In genomic region chr13:20652946-20653345, GRCh38 we compare ENCODE assay signal across 31 cellular contexts. TPM values are rescaled to one million over a fixed set of nuclear protein-coding genes. Genes with fewer than 3 reads are reported as not detected.
"Had no signal": no experiment of that assay in that cellular context is flagged by ENCODE, and none has a peak within 500 bp of the region (broad histone marks: within the 10 kb centered on the region; RNA-seq: fewer than 3 reads in every experiment).

No MANE protein-coding gene starts in this region.

- H3K27ac Mint-ChIP-seq: activated CD4-positive, alpha-beta memory T cell treated with anti-CD3 and anti-CD28 coated beads, Interleukin-2, amount 10 ng/mL, durations not matched to agents 7 days and 5 days; activated CD8-positive, alpha-beta memory T cell treated with anti-CD3 and anti-CD28 coated beads, Interleukin-2, amount 10 ng/mL, durations not matched to agents 7 days and 5 days; activated naive CD4-positive, alpha-beta T cell treated with anti-CD3 and anti-CD28 coated beads, Interleukin-2, amount 10 ng/mL, durations not matched to agents 7 days and 5 days; activated naive CD8-positive, alpha-beta T cell; activated naive CD8-positive, alpha-beta T cell treated with anti-CD3 and anti-CD28 coated beads, Interleukin-2, amount 50 U/mL, for 24 hours had no signal

- H3K36me3 Mint-ChIP-seq: activated CD8-positive, alpha-beta memory T cell treated with anti-CD3 and anti-CD28 coated beads, Interleukin-2, amount 10 ng/mL, durations not matched to agents 7 days and 5 days; activated naive CD4-positive, alpha-beta T cell treated with anti-CD3 and anti-CD28 coated beads, Interleukin-2, amount 10 ng/mL, durations not matched to agents 7 days and 5 days had no signal

- H3K9me3 Mint-ChIP-seq: activated CD4-positive, alpha-beta memory T cell treated with anti-CD3 and anti-CD28 coated beads, Interleukin-2, amount 10 ng/mL, durations not matched to agents 7 days and 5 days; activated naive CD4-positive, alpha-beta T cell treated with anti-CD3 and anti-CD28 coated beads, Interleukin-2, amount 10 ng/mL, durations not matched to agents 7 days and 5 days; activated naive CD8-positive, alpha-beta T cell treated with anti-CD3 and anti-CD28 coated beads, Interleukin-2, amount 50 U/mL, for 24 hours; central memory CD8-positive, alpha-beta T cell had no signal

- H3K27me3 ChIP-seq: brain microvascular endothelial cell, Peyer's patch had no signal

- H3K27me3 Mint-ChIP-seq: activated CD4-positive, alpha-beta memory T cell treated with anti-CD3 and anti-CD28 coated beads, Interleukin-2, amount 10 ng/mL, durations not matched to agents 7 days and 5 days; activated CD8-positive, alpha-beta memory T cell treated with anti-CD3 and anti-CD28 coated beads, Interleukin-2, amount 10 ng/mL, durations not matched to agents 7 days and 5 days; activated naive CD4-positive, alpha-beta T cell treated with anti-CD3 and anti-CD28 coated beads, Interleukin-2, amount 10 ng/mL, durations not matched to agents 7 days and 5 days; activated naive CD8-positive, alpha-beta T cell; activated naive CD8-positive, alpha-beta T cell treated with anti-CD3 and anti-CD28 coated beads, Interleukin-2, amount 50 U/mL, for 24 hours; central memory CD8-positive, alpha-beta T cell had no signal

- H3K36me3 ChIP-seq: brain microvascular endothelial cell, WERI-Rb-1 had no signal

- DNase-seq: activated CD4-positive, alpha-beta memory T cell treated with anti-CD3 and anti-CD28 coated beads, Interleukin-2, amount 10 ng/mL, durations not matched to agents 7 days and 5 days; activated CD4-positive, alpha-beta T cell treated with anti-CD3 and anti-CD28 coated beads for 1 hour; activated CD4-positive, alpha-beta T cell treated with anti-CD3 and anti-CD28 coated beads for 48 hours; activated CD4-positive, CD25-positive, alpha-beta regulatory T cell; activated CD8-positive, alpha-beta memory T cell treated with anti-CD3 and anti-CD28 coated beads for 24 hours; activated CD8-positive, alpha-beta memory T cell treated with anti-CD3 and anti-CD28 coated beads, Interleukin-2, amount 10 ng/mL, durations not matched to agents 7 days and 5 days; activated CD8-positive, alpha-beta memory T cell treated with anti-CD3 and anti-CD28 coated beads, Interleukin-2, amount 50 U/mL, for 48 hours; activated effector memory CD4-positive, alpha-beta T cell treated with Interleukin-2 at 50 U/mL for 16 hours; activated naive CD4-positive, alpha-beta T cell treated with anti-CD3 and anti-CD28 coated beads, Interleukin-2, amount 10 ng/mL, durations not matched to agents 7 days and 5 days; activated naive CD8-positive, alpha-beta T cell treated with anti-CD3 and anti-CD28 coated beads, Interleukin-2, amount 50 U/mL, for 24 hours; activated T-cell treated with anti-CD3 and anti-CD28 coated beads, Interleukin-2, amount 50 U/mL, for 48 hours; anterior cingulate cortex; brain microvascular endothelial cell; Karpas-422; NCI-H1105 treated with DMSO at 0.1 percent for 48 hours; NCI-H1436; NCI-H1694; NCI-H2029; NCI-H345; NCI-H524 treated with DMSO at 0.1 percent for 48 hours; Peyer's patch; RPMI8226; SHP77 treated with DMSO at 0.1 percent for 48 hours; SW 1271; T-helper 1 cell; T1000; WERI-Rb-1 had no signal

- H3K9me3 ChIP-seq: Peyer's patch had no signal

- H3K4me3 Mint-ChIP-seq: activated CD4-positive, alpha-beta memory T cell treated with anti-CD3 and anti-CD28 coated beads, Interleukin-2, amount 10 ng/mL, durations not matched to agents 7 days and 5 days; activated CD8-positive, alpha-beta memory T cell treated with anti-CD3 and anti-CD28 coated beads, Interleukin-2, amount 10 ng/mL, durations not matched to agents 7 days and 5 days; activated naive CD4-positive, alpha-beta T cell treated with anti-CD3 and anti-CD28 coated beads, Interleukin-2, amount 10 ng/mL, durations not matched to agents 7 days and 5 days; activated naive CD8-positive, alpha-beta T cell; activated naive CD8-positive, alpha-beta T cell treated with anti-CD3 and anti-CD28 coated beads, Interleukin-2, amount 50 U/mL, for 24 hours; central memory CD8-positive, alpha-beta T cell had no signal

- H3K4me1 ChIP-seq: Peyer's patch had no signal

- H3K4me3 ChIP-seq: K562, Peyer's patch had no signal

- ATAC-seq: activated CD8-positive, alpha-beta memory T cell treated with anti-CD3 and anti-CD28 coated beads, Interleukin-2, amount 10 ng/mL, durations not matched to agents 7 days and 5 days; activated naive CD8-positive, alpha-beta T cell treated with anti-CD3 and anti-CD28 coated beads, Interleukin-2, amount 50 U/mL, for 24 hours; K562; SK-N-SH treated with all-trans-retinoic acid at 6 μM for 48 hours had no signal

- H3K4me1 Mint-ChIP-seq: activated CD4-positive, alpha-beta memory T cell treated with anti-CD3 and anti-CD28 coated beads, Interleukin-2, amount 10 ng/mL, durations not matched to agents 7 days and 5 days; activated CD8-positive, alpha-beta memory T cell treated with anti-CD3 and anti-CD28 coated beads, Interleukin-2, amount 10 ng/mL, durations not matched to agents 7 days and 5 days; activated naive CD4-positive, alpha-beta T cell treated with anti-CD3 and anti-CD28 coated beads, Interleukin-2, amount 10 ng/mL, durations not matched to agents 7 days and 5 days; activated naive CD8-positive, alpha-beta T cell treated with anti-CD3 and anti-CD28 coated beads, Interleukin-2, amount 50 U/mL, for 24 hours; central memory CD8-positive, alpha-beta T cell had no signal

- H3K27ac ChIP-seq: Peyer's patch, WERI-Rb-1 had no signal

RNA-seq across cellular contexts. Expression of gene IL17D, which starts 50.6 kb away (rescaled TPM):
- total RNA-seq: activated CD4-positive, alpha-beta memory T cell treated with anti-CD3 and anti-CD28 coated beads, Interleukin-2, amount 10 ng/mL, durations not matched to agents 7 days and 5 days had no signal
